Comparison of ENCODE assay signal across 10 cellular contexts in genomic region chr3:23991236-23992050, GRCh38. TPM values are rescaled to one million over a fixed set of nuclear protein-coding genes. Genes with fewer than 3 reads are reported as not detected.
DNase-seq lines count a peak whose midpoint lies in the region; TF ChIP-seq lines count a peak whose summit lies in the region.
"Had no signal": no experiment of that assay in that cellular context is flagged by ENCODE, and none has a peak within 500 bp of the region (broad histone marks: within the 10 kb centered on the region; RNA-seq: fewer than 3 reads in every experiment).

No MANE protein-coding gene starts in this region.

- H3K4me1 ChIP-seq in Loucy (ENCODE audit: insufficient read depth, low read length, poor library complexity, severe bottlenecking), result peaks cover 21% of the 10 kb centered on the region
- no peaks in the 10 kb centered on the region for H3K4me1 ChIP-seq in mesenchymal stem cell (ENCODE audit: control insufficient read depth, insufficient read depth, low read depth, low read length)
- peaks cover 21 to 36% (median 30%) of the 10 kb centered on the region in 4 donors for H3K4me1 ChIP-seq in esophagus muscularis mucosa
- H3K4me1 ChIP-seq in mesendoderm (ENCODE audit: control insufficient read depth, low read depth, low read length), result no peaks in the 10 kb centered on the region

- H4K91ac ChIP-seq in mesenchymal stem cell (ENCODE audit: low read length), result no peak overlapping the region

- H3K9me3 ChIP-seq in Loucy (ENCODE audit: insufficient read depth, low read depth, low read length) (no peaks in the 10 kb centered on the region), mesenchymal stem cell (ENCODE audit: control insufficient read depth, low read length) (no peaks in the 10 kb centered on the region), esophagus muscularis mucosa (no peaks in the 10 kb centered on the region)

- H3K18ac ChIP-seq in mesenchymal stem cell (ENCODE audit: low read depth in 1 of 2, low read length in 2 of 2), result peak overlapping the region; percentile 16 to 46
- H3K18ac ChIP-seq in mesendoderm (ENCODE audit: low read length), result no peak overlapping the region

- H3K36me3 ChIP-seq in Loucy (ENCODE audit: insufficient read depth, low read length) (no peaks in the 10 kb centered on the region), mesenchymal stem cell (ENCODE audit: control insufficient read depth in 1 of 2, insufficient read depth in 2 of 2, low read depth in 1 of 2, low read length in 2 of 2) (no peaks in the 10 kb centered on the region), esophagus muscularis mucosa (no peaks in the 10 kb centered on the region), mesendoderm (ENCODE audit: control insufficient read depth, insufficient read depth, low read length) (no peaks in the 10 kb centered on the region)

- TF ChIP-seq POLR2A in esophagus muscularis mucosa (IDR thresholded peaks at IDR 0.05; ENCODE audit: low read depth), result no peak

- H2BK5ac ChIP-seq in mesenchymal stem cell (ENCODE audit: low read depth, low read length, poor library complexity, severe bottlenecking) (no peak overlapping the region), mesendoderm (ENCODE audit: low read length) (no peak overlapping the region)

- H3K27ac ChIP-seq in mesenchymal stem cell (ENCODE audit: low read length, poor library complexity, severe bottlenecking) (no peak overlapping the region), esophagus muscularis mucosa (replicated peaks in 1 of 4) (peak overlapping the region in 2 of 4 donors; percentile 8 to 15), mesendoderm (ENCODE audit: low read depth, low read length) (no peak overlapping the region)

- no peak overlapping the region for H4K8ac ChIP-seq in mesenchymal stem cell (ENCODE audit: low read length)
- H4K8ac ChIP-seq in mesendoderm (ENCODE audit: low read depth, low read length), result no peak overlapping the region

- intact Hi-C loops in esophagus muscularis mucosa (cut with DNase I), result no loop called here

- H4K20me1 ChIP-seq in Loucy (ENCODE audit: insufficient read depth, low read length, poor library complexity, severe bottlenecking), result no peaks in the 10 kb centered on the region

- TF ChIP-seq EP300 in esophagus muscularis mucosa (IDR thresholded peaks at IDR 0.05), result no peak

- H2AK5ac ChIP-seq in mesenchymal stem cell (ENCODE audit: low read length, severe bottlenecking) (no peak overlapping the region), mesendoderm (ENCODE audit: low read length) (no peak overlapping the region)

- in situ Hi-C loops in astrocyte of the cerebellum (cut with HindIII; ENCODE audit: low sequenced_read_pairs), result loop anchor here (10.0 kb wide), 1 partner anchor 243 kb away; no protein-coding TSS in a partner anchor

- H3K56ac ChIP-seq in mesendoderm (ENCODE audit: low read length), result no peak overlapping the region

- no peak overlapping the region for H3K23ac ChIP-seq in mesenchymal stem cell (ENCODE audit: low read length in 2 of 2)
- H3K23ac ChIP-seq in mesendoderm (ENCODE audit: low read length), result no peak overlapping the region

- no peak overlapping the region for H2AFZ ChIP-seq in Loucy (ENCODE audit: low read length)
- H2AFZ ChIP-seq in mesenchymal stem cell (ENCODE audit: low read depth, low read length), result no peak overlapping the region

- no peak overlapping the region for H2BK120ac ChIP-seq in mesenchymal stem cell (ENCODE audit: low read depth, low read length)
- no peak overlapping the region for H2BK120ac ChIP-seq in mesendoderm (ENCODE audit: low read depth, low read length)

- no peaks in the 10 kb centered on the region for H3K9me2 ChIP-seq in Loucy (replicated peaks; ENCODE audit: low read depth, low read length)

- H3F3A ChIP-seq in Loucy (ENCODE audit: low read depth), result no peaks in the 10 kb centered on the region

- H3K4ac ChIP-seq in mesenchymal stem cell (ENCODE audit: low read depth in 1 of 2, low read length in 2 of 2), result peak overlapping the region in 1 of 2 experiments; percentile 57
- no peak overlapping the region for H3K4ac ChIP-seq in mesendoderm (ENCODE audit: low read depth, low read length)

- no peak overlapping the region for H2BK15ac ChIP-seq in mesenchymal stem cell (ENCODE audit: low read depth, poor library complexity, severe bottlenecking)
- no peak overlapping the region for H2BK15ac ChIP-seq in mesendoderm (replicated peaks; ENCODE audit: low read depth)

- H3K27me3 ChIP-seq in Loucy (ENCODE audit: insufficient read depth, low read length, poor library complexity, severe bottlenecking) (no peaks in the 10 kb centered on the region), mesenchymal stem cell (ENCODE audit: control insufficient read depth in 1 of 2, insufficient read depth in 1 of 2, low read length in 2 of 2) (no peaks in the 10 kb centered on the region), esophagus muscularis mucosa (no peaks in the 10 kb centered on the region), mesendoderm (ENCODE audit: insufficient read depth, low read length, poor library complexity) (no peaks in the 10 kb centered on the region)

- H3K14ac ChIP-seq in mesenchymal stem cell (ENCODE audit: low read length in 2 of 2), result no peak overlapping the region

- TF ChIP-seq CTCF in Loucy (conservative IDR thresholded peaks at IDR 0.05; ENCODE audit: low read length), result no peak
- no peak for TF ChIP-seq CTCF in astrocyte of the cerebellum (IDR thresholded peaks at IDR 0.05; ENCODE audit: low read depth, low read length, missing control alignments)
- TF ChIP-seq CTCF in esophagus muscularis mucosa (IDR thresholded peaks at IDR 0.05), result no peak

- no peak overlapping the region for H4K5ac ChIP-seq in mesendoderm (ENCODE audit: low read length)

- no peak overlapping the region for H2BK12ac ChIP-seq in mesenchymal stem cell (ENCODE audit: low read length in 2 of 2)

- WGBS in mesenchymal stem cell, result 57% methylated on average over 7 of the region's 7 CpGs
- 86% methylated on average over 7 of the region's 7 CpGs for WGBS in esophagus muscularis mucosa
- whole genome bisulfite sequencing in mesendoderm (ENCODE audit: extremely low coverage, insufficient coverage, low lambda C conversion rate), result no CpG with 5 or more reads among the region's 7 CpGs

- H3K79me1 ChIP-seq in mesenchymal stem cell (replicated peaks; ENCODE audit: low read length, poor library complexity, severe bottlenecking), result no peaks in the 10 kb centered on the region
- no peaks in the 10 kb centered on the region for H3K79me1 ChIP-seq in mesendoderm (ENCODE audit: low read length)

- H3K9ac ChIP-seq in Loucy (ENCODE audit: low read depth, low read length, poor library complexity, severe bottlenecking), result no peak overlapping the region
- peak overlapping the region; percentile 16 for H3K9ac ChIP-seq in mesenchymal stem cell (ENCODE audit: low read length)
- no peak overlapping the region for H3K9ac ChIP-seq in mesendoderm (ENCODE audit: low read length)

- H3K4me2 ChIP-seq in Loucy (ENCODE audit: low read depth, low read length, poor library complexity, severe bottlenecking) (peak overlapping the region; percentile 44), mesenchymal stem cell (ENCODE audit: low read length, poor library complexity, severe bottlenecking) (no peak overlapping the region), mesendoderm (ENCODE audit: low read length) (no peak overlapping the region)

- H3K79me2 ChIP-seq in Loucy (ENCODE audit: insufficient read depth, low read length), result no peaks in the 10 kb centered on the region
- H3K79me2 ChIP-seq in mesendoderm (ENCODE audit: control insufficient read depth, insufficient read depth, low read length), result no peaks in the 10 kb centered on the region

- H3K4me3 ChIP-seq in Loucy (ENCODE audit: low read length, poor library complexity, severe bottlenecking) (no peak overlapping the region), astrocyte of the cerebellum (ENCODE audit: low read depth, low read length) (no peak overlapping the region), mesenchymal stem cell (ENCODE audit: insufficient read depth in 1 of 2, low read depth in 1 of 2, low read length in 2 of 2) (no peak overlapping the region), esophagus muscularis mucosa (no peak overlapping the region), mesendoderm (ENCODE audit: low read length) (no peak overlapping the region)

- peak; percentile 24 for DNase-seq in AG08395 (ENCODE audit: low spot score)
- peak; percentile 39 for DNase-seq in astrocyte of the cerebellum (ENCODE audit: low read depth)
- DNase-seq in mesenchymal stem cell, result peak; percentile 93
- DNase-seq in esophagus muscularis mucosa (ENCODE audit: extremely low spot score), result no peak
- no peak for DNase-seq in OCI-M1 (lab: John Stamatoyannopoulos, UW)
- no peak for DNase-seq in DMS 273 treated with DMSO at 0.1 percent for 48 hours (lab: John Stamatoyannopoulos, UW)
- no peak for DNase-seq in mesendoderm
- DNase-seq: activated naive CD8-positive, alpha-beta T cell treated with anti-CD3 and anti-CD28 coated beads, Interleukin-2, amount 10 ng/mL, durations not matched to agents 7 days and 5 days; NCI-H187 treated with DMSO at 0.1 percent for 48 hours had no signal

RNA-seq across cellular contexts. Expression of gene NR1D2, which starts 46.4 kb away (rescaled TPM):
- polyA plus RNA-seq in mesenchymal stem cell (2013, experiment 1 of 2), result 11.5 TPM
- 12.7 TPM for polyA plus RNA-seq in mesenchymal stem cell (2013, experiment 2 of 2)
- 10 to 100 TPM; 34.4 to 42.4 (median 38.0) TPM for total RNA-seq in esophagus muscularis mucosa
- 6.5 TPM for polyA plus RNA-seq in mesendoderm (2013, experiment 1 of 2)
- 6.5 TPM for polyA plus RNA-seq in mesendoderm (2013, experiment 2 of 2)

Comparison
In these comparisons a context has a peak if more than half of its experiments do, and no peak if none do; other contexts are left out.
1. DNase-seq: peak in AG08395 (single experiment), astrocyte of the cerebellum (single experiment) and mesenchymal stem cell (single experiment); none in esophagus muscularis mucosa (single experiment), OCI-M1 (single experiment), DMS 273 treated with DMSO at 0.1 percent for 48 hours (single experiment) and mesendoderm (single experiment).